Comparison of ENCODE assay signal across 9 cellular contexts in genomic region chr20:43862438-43862837, GRCh38. TPM values are rescaled to one million over a fixed set of nuclear protein-coding genes. Genes with fewer than 3 reads are reported as not detected.
"Had no signal": no experiment of that assay in that cellular context is flagged by ENCODE, and none has a peak within 500 bp of the region (broad histone marks: within the 10 kb centered on the region; RNA-seq: fewer than 3 reads in every experiment).

No MANE protein-coding gene starts in this region.

- H3K27ac ChIP-seq: GM23248, HL-60 had no signal

- H3K9ac ChIP-seq: GM23248 had no signal

- ATAC-seq: HCT116, K562 had no signal

- FAIRE-seq: K562 had no signal

- H3K4me3 ChIP-seq: GM23248, HAP-1, K562 had no signal

- DNase-seq: GM23248, GOT3, H7, IMR-90, KG1 had no signal

- H2AFZ ChIP-seq: GM23248 had no signal

- H3K9me3 ChIP-seq: HAP-1 had no signal

- H3K36me3 ChIP-seq: HAP-1 had no signal

- H3K4me1 ChIP-seq: HAP-1 had no signal

RNA-seq across cellular contexts. Expression of gene TOX2, which starts 52.2 kb away (rescaled TPM):
- total RNA-seq: K562 had no signal
- polyA plus RNA-seq: K562 had no signal
